In the genomic region with DNA sequence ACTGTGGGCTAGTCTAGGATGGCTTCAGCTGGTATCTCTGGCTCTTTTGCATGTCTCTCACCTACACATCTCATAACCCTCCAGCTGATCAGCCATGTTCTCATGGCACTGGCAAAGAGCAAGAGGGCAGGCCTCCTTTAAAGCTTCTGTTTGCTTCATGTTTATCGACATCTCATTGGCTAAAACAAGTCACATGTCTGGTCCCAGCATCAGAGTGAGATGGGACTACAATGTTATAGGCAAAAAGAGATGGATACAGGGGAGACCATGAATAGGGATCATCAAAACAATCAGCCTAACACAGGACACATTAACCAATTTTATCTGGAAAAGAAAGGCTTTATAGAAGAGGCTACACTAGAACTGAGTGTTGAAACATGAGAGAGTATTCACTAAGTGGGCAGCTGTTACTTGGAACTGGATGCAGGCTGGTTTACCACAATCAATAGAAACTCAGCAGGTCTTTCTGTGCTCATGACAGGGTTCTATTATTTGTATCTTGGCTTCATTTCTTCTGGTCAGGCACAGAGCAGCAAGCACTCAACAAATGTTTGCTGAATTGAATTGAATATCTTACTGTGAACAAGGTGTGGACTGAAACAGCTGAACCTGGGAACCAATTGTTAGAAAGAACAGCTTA, we compare ENCODE assay signal across 10 cellular contexts. TPM values are rescaled to one million over a fixed set of nuclear protein-coding genes. Genes with fewer than 3 reads are reported as not detected.
DNase-seq lines count a peak whose midpoint lies in the region; ATAC-seq and TF ChIP-seq lines count a peak whose summit lies in the region.
"Had no signal": no experiment of that assay in that cellular context is flagged by ENCODE, and none has a peak within 500 bp of the region (broad histone marks: within the 10 kb centered on the region; RNA-seq: fewer than 3 reads in every experiment).

No MANE protein-coding gene starts in this region.

- CTCF ChIA-PET in activated CD8-positive, alpha-beta T cell treated with anti-CD3 and anti-CD28 coated beads for 36 hours (lab: Charles Lee) = interaction anchor here (0.7 to 5.1 kb wide), 12 partner anchors 9 to 107 kb away, joined by 3 to 37 read pairs (median 4); no protein-coding TSS in a partner anchor

- intact Hi-C loops in activated CD8-positive, alpha-beta T cell treated with anti-CD3 and anti-CD28 coated beads for 36 hours (cut with micrococcal nuclease) = no loop called here
- intact Hi-C loops in sciatic nerve (cut with DNase I) = no loop called here
- intact Hi-C loops in ascending aorta (cut with DNase I) = no loop called here

- H3K4me1 Mint-ChIP-seq in CD4-positive, CD25-positive, alpha-beta regulatory T cell = peaks cover 19 to 23% (median 22%) of the 10 kb centered on the region in 4 donors
- H3K4me1 Mint-ChIP-seq in activated CD8-positive, alpha-beta T cell treated with anti-CD3 and anti-CD28 coated beads for 36 hours (ENCODE audit: low read depth) = peaks cover 21% of the 10 kb centered on the region

- no peak overlapping the region for H3K4me3 ChIP-seq in CD4-positive, CD25-positive, alpha-beta regulatory T cell (ENCODE audit: low read depth, low read length)
- no peak overlapping the region for H3K4me3 ChIP-seq in ascending aorta
- H3K4me3 ChIP-seq: cardiac muscle cell, right atrium auricular region had no signal

- no peak overlapping the region for H3K4me3 Mint-ChIP-seq in CD4-positive, CD25-positive, alpha-beta regulatory T cell
- H3K4me3 Mint-ChIP-seq in activated CD8-positive, alpha-beta T cell treated with anti-CD3 and anti-CD28 coated beads for 36 hours = no peak overlapping the region

- no peak for DNase-seq in CD4-positive, CD25-positive, alpha-beta regulatory T cell
- DNase-seq in NCI-H128 (lab: John Stamatoyannopoulos, UW; ENCODE audit: unreplicated experiment) (peak; percentile 60), midbrain (lab: John Stamatoyannopoulos, UW) (peak; percentile 80), sciatic nerve (ENCODE audit: low spot score) (no peak), dedifferentiated amniotic fluid mesenchymal stem cell (ENCODE audit: extremely low spot score) (no peak), ascending aorta (ENCODE audit: low spot score in 2 of 2) (no peak)
- DNase-seq in activated CD8-positive, alpha-beta T cell treated with anti-CD3 and anti-CD28 coated beads for 36 hours = no peak
- no peak for DNase-seq in stimulated activated naive CD4-positive, alpha-beta T cell (lab: John Stamatoyannopoulos, UW)

- no peaks in the 10 kb centered on the region for H3K9me3 Mint-ChIP-seq in CD4-positive, CD25-positive, alpha-beta regulatory T cell
- H3K9me3 Mint-ChIP-seq in activated CD8-positive, alpha-beta T cell treated with anti-CD3 and anti-CD28 coated beads for 36 hours = no peaks in the 10 kb centered on the region

- H3K36me3 Mint-ChIP-seq in CD4-positive, CD25-positive, alpha-beta regulatory T cell = peaks cover 10% of the 10 kb centered on the region
- H3K36me3 Mint-ChIP-seq in activated CD8-positive, alpha-beta T cell treated with anti-CD3 and anti-CD28 coated beads for 36 hours (ENCODE audit: low read depth) = peaks cover 5% of the 10 kb centered on the region

- no peaks in the 10 kb centered on the region for H3K27me3 Mint-ChIP-seq in CD4-positive, CD25-positive, alpha-beta regulatory T cell
- no peaks in the 10 kb centered on the region for H3K27me3 Mint-ChIP-seq in activated CD8-positive, alpha-beta T cell treated with anti-CD3 and anti-CD28 coated beads for 36 hours

- no peak for ATAC-seq in CD4-positive, CD25-positive, alpha-beta regulatory T cell (ENCODE audit: low read depth in 2 of 2)
- ATAC-seq in activated CD8-positive, alpha-beta T cell treated with anti-CD3 and anti-CD28 coated beads for 36 hours = no peak
- no peak for ATAC-seq in sciatic nerve

- H3K36me3 ChIP-seq in CD4-positive, CD25-positive, alpha-beta regulatory T cell (ENCODE audit: control insufficient read depth, insufficient read depth, low read length) = peaks cover 27% of the 10 kb centered on the region
- H3K36me3 ChIP-seq in ascending aorta = peaks cover 0 to 12% of the 10 kb centered on the region in 2 donors
- H3K36me3 ChIP-seq: cardiac muscle cell had no signal

- peak overlapping the region in 2 of 3 donors; percentile 18 to 60 for H3K27ac Mint-ChIP-seq in CD4-positive, CD25-positive, alpha-beta regulatory T cell
- H3K27ac Mint-ChIP-seq in activated CD8-positive, alpha-beta T cell treated with anti-CD3 and anti-CD28 coated beads for 36 hours = peak overlapping the region; percentile 39

- TF ChIP-seq CTCF in activated CD8-positive, alpha-beta T cell treated with anti-CD3 and anti-CD28 coated beads for 36 hours (IDR thresholded peaks at IDR 0.05) = no peak
- TF ChIP-seq CTCF in ascending aorta (IDR thresholded peaks at IDR 0.05) = no peak

- POLR2A ChIA-PET in activated CD8-positive, alpha-beta T cell treated with anti-CD3 and anti-CD28 coated beads for 36 hours (lab: Charles Lee) = interaction anchor here (0.6 to 1.9 kb wide), 4 partner anchors 10 to 45 kb away, joined by 3 to 8 read pairs (median 4); a partner anchor contains a TSS

- peaks cover 6% of the 10 kb centered on the region for H3K4me1 ChIP-seq in CD4-positive, CD25-positive, alpha-beta regulatory T cell (ENCODE audit: control insufficient read depth, insufficient read depth, low read length, poor library complexity, severe bottlenecking)
- H3K4me1 ChIP-seq in ascending aorta = peaks cover 4 to 8% of the 10 kb centered on the region in 2 donors

- no peaks in the 10 kb centered on the region for H3K9me3 ChIP-seq in CD4-positive, CD25-positive, alpha-beta regulatory T cell (ENCODE audit: control insufficient read depth in 2 of 2, low read length in 2 of 2)
- H3K9me3 ChIP-seq in ascending aorta = no peaks in the 10 kb centered on the region
- H3K9me3 ChIP-seq: right atrium auricular region had no signal

- H3K27me3 ChIP-seq in CD4-positive, CD25-positive, alpha-beta regulatory T cell (ENCODE audit: control insufficient read depth, insufficient read depth, low read length) = no peaks in the 10 kb centered on the region
- no peaks in the 10 kb centered on the region for H3K27me3 ChIP-seq in ascending aorta
- H3K27me3 ChIP-seq: cardiac muscle cell, right atrium auricular region had no signal

- no peak overlapping the region for H3K27ac ChIP-seq in CD4-positive, CD25-positive, alpha-beta regulatory T cell (ENCODE audit: insufficient read depth, low read length, poor library complexity, severe bottlenecking)
- H3K27ac ChIP-seq in ascending aorta = no peak overlapping the region
- H3K27ac ChIP-seq: cardiac muscle cell, right atrium auricular region had no signal

RNA-seq across cellular contexts. Expression of a gene that starts 5.3 kb away (rescaled TPM):
- total RNA-seq in CD4-positive, CD25-positive, alpha-beta regulatory T cell = 1.5 TPM
- 1 to 10 TPM; 2.8 to 9.4 (median 6.3) TPM for polyA plus RNA-seq in CD4-positive, CD25-positive, alpha-beta regulatory T cell
- total RNA-seq in activated CD8-positive, alpha-beta T cell treated with anti-CD3 and anti-CD28 coated beads for 36 hours = 1 to 10 TPM; 7.0 to 7.7 TPM
- total RNA-seq in sciatic nerve (8.7 TPM), ascending aorta (12.9 TPM)

RNA-seq across cellular contexts. Expression of a gene that starts 5.6 kb away (rescaled TPM):
- total RNA-seq in CD4-positive, CD25-positive, alpha-beta regulatory T cell = 272 TPM
- 10 to 100 TPM; 14.0 to 27.2 (median 20.5) TPM for polyA plus RNA-seq in CD4-positive, CD25-positive, alpha-beta regulatory T cell
- total RNA-seq in activated CD8-positive, alpha-beta T cell treated with anti-CD3 and anti-CD28 coated beads for 36 hours = 100 to 1,000 TPM; 165 to 169 TPM
- 241 TPM for total RNA-seq in sciatic nerve
- total RNA-seq in ascending aorta = 289 TPM

RNA-seq across cellular contexts. Expression of a gene that starts 17.1 kb away (rescaled TPM):
- total RNA-seq in CD4-positive, CD25-positive, alpha-beta regulatory T cell = 48.5 TPM
- 100 to 1,000 TPM in 3 of 4 donors, 10 to 100 TPM in 1; 69.2 to 116 (median 102) TPM for polyA plus RNA-seq in CD4-positive, CD25-positive, alpha-beta regulatory T cell
- total RNA-seq in activated CD8-positive, alpha-beta T cell treated with anti-CD3 and anti-CD28 coated beads for 36 hours = 10 to 100 TPM; 50.3 to 52.4 TPM
- total RNA-seq in sciatic nerve = 70.8 TPM
- total RNA-seq in ascending aorta = 148 TPM

RNA-seq across cellular contexts. Expression of a gene that starts 19.8 kb away (rescaled TPM):
- not detected for total RNA-seq in CD4-positive, CD25-positive, alpha-beta regulatory T cell
- not detected for polyA plus RNA-seq in CD4-positive, CD25-positive, alpha-beta regulatory T cell
- total RNA-seq in activated CD8-positive, alpha-beta T cell treated with anti-CD3 and anti-CD28 coated beads for 36 hours = not detected
- total RNA-seq in sciatic nerve = not detected
- not detected for total RNA-seq in ascending aorta
- total RNA-seq: cardiac muscle cell, right atrium auricular region had no signal
- polyA plus RNA-seq: cardiac muscle cell had no signal

RNA-seq across cellular contexts. Expression of a gene that starts 26.5 kb away (rescaled TPM):
- 46.3 TPM for total RNA-seq in CD4-positive, CD25-positive, alpha-beta regulatory T cell
- 100 to 1,000 TPM in 2 of 4 donors, 10 to 100 TPM in 2; 86.1 to 103 (median 98.4) TPM for polyA plus RNA-seq in CD4-positive, CD25-positive, alpha-beta regulatory T cell
- 10 to 100 TPM; 66.0 to 67.4 TPM for total RNA-seq in activated CD8-positive, alpha-beta T cell treated with anti-CD3 and anti-CD28 coated beads for 36 hours
- total RNA-seq in sciatic nerve (21.4 TPM), ascending aorta (not detected)

Comparison
In these comparisons a context has a peak if more than half of its experiments do, and no peak if none do; other contexts are left out.
1. DNase-seq: peak in NCI-H128 (single experiment) and midbrain (single experiment); none in CD4-positive, CD25-positive, alpha-beta regulatory T cell (0 of 3), activated CD8-positive, alpha-beta T cell treated with anti-CD3 and anti-CD28 coated beads for 36 hours (single experiment), sciatic nerve (single experiment), dedifferentiated amniotic fluid mesenchymal stem cell (single experiment), stimulated activated naive CD4-positive, alpha-beta T cell (0 of 6) and ascending aorta (0 of 2).